Comparison of ENCODE assay signal across 19 cellular contexts in genomic region chr5:128684951-128685350, GRCh38.
DNase-seq lines count a peak whose midpoint lies in the region; ATAC-seq, FAIRE-seq and TF ChIP-seq lines count a peak whose summit lies in the region.
"Had no signal": no experiment of that assay in that cellular context is flagged by ENCODE, and none has a peak within 500 bp of the region (broad histone marks: within the 10 kb centered on the region; RNA-seq: fewer than 3 reads in every experiment).

No MANE protein-coding gene starts in this region.

- intact Hi-C loops in endothelial cell of umbilical vein (cut with micrococcal nuclease) = no loop called here

- no peaks in the 10 kb centered on the region for H3K79me2 ChIP-seq in endothelial cell of umbilical vein (ENCODE audit: control insufficient read depth, insufficient read depth, low read length)

- H3K27ac Mint-ChIP-seq in mesothelial cell of epicardium = peak overlapping the region; percentile 86
- H3K27ac Mint-ChIP-seq: HFFc6 had no signal

- H2AFZ ChIP-seq in endothelial cell of umbilical vein (ENCODE audit: low read depth, low read length) = no peak overlapping the region

- FAIRE-seq in endothelial cell of umbilical vein (lab: Jason Lieb, UNC) = no peak
- FAIRE-seq: GM12892, H54 had no signal

- dilution Hi-C loops in endothelial cell of umbilical vein (cut with MboI; ENCODE audit: extremely low pct_ligation_motif_present, low sequenced_read_pairs) = no loop called here

- no peaks in the 10 kb centered on the region for H3K36me3 ChIP-seq in endothelial cell of umbilical vein (ENCODE audit: control insufficient read depth in 2 of 2, extremely low read depth in 1 of 2, insufficient read depth in 2 of 2, low read length in 2 of 2)

- H3K4me1 ChIP-seq in endothelial cell of umbilical vein (ENCODE audit: control insufficient read depth, extremely low read depth, insufficient read depth, low read length) = no peaks in the 10 kb centered on the region

- no peak for TF ChIP-seq CTCF in endothelial cell of umbilical vein (IDR thresholded peaks at IDR 0.05; ENCODE audit: extremely low read depth in 1 of 2, insufficient read depth in 1 of 2, low read depth in 1 of 2, low read length in 2 of 2)
- TF ChIP-seq CTCF in mesothelial cell of epicardium (IDR thresholded peaks at IDR 0.05; ENCODE audit: unreplicated experiment) = no peak
- no peak for TF ChIP-seq CTCF in GM10248 (IDR thresholded peaks at IDR 0.05; ENCODE audit: control extremely low read depth, extremely low read depth, low read depth, missing control alignments)

- H3K27ac ChIP-seq in endothelial cell of umbilical vein (ENCODE audit: insufficient read depth, low read depth, low read length) = no peak overlapping the region
- H3K27ac ChIP-seq: C4-2B, RWPE1 had no signal

- no peak overlapping the region for H3K4me3 ChIP-seq in endothelial cell of umbilical vein (replicated peaks in 1 of 3; ENCODE audit: insufficient read depth in 1 of 3, low read depth in 1 of 3, low read length in 3 of 3)

- H3K9ac ChIP-seq in endothelial cell of umbilical vein (replicated peaks; ENCODE audit: extremely low read depth, insufficient read depth, low read length) = no peak overlapping the region

- ATAC-seq in GM21529 (IDR thresholded peaks at IDR 0.05; ENCODE audit: unreplicated experiment) = no peak

- DNase-seq in EH (ENCODE audit: low read depth) (peak; percentile 53), amniotic stem cell (lab: John Stamatoyannopoulos, UW) (peak; percentile 42), endothelial cell of umbilical vein (ENCODE audit: low read depth, low spot score) (peak; percentile 25), mesothelial cell of epicardium (ENCODE audit: low spot score in 2 of 2, unreplicated experiment in 2 of 2) (no peak), GM10248 (ENCODE audit: extremely low spot score) (no peak), NAMALWA (ENCODE audit: low spot score) (no peak), NCI-H69 (lab: John Stamatoyannopoulos, UW) (no peak)
- DNase-seq: DND-41; GDM1; HFFc6; Kasumi-1; NCI-H187 treated with DMSO at 0.1 percent for 48 hours; NK-92 treated with Interleukin-12 subunit alpha and Interleukin-12 subunit beta, amount 100 ng/mL, for 24 hours; OCI-M1 had no signal

- peaks cover 61% of the 10 kb centered on the region for H3K4me1 Mint-ChIP-seq in mesothelial cell of epicardium

- POLR2A ChIA-PET in endothelial cell of umbilical vein (lab: Charles Lee) = no interaction called here
- POLR2A ChIA-PET in GM10248 (lab: Yijun Ruan, JAX) = no interaction called here

- no peak overlapping the region for H3K4me3 Mint-ChIP-seq in mesothelial cell of epicardium
- H3K4me3 Mint-ChIP-seq: HFFc6 had no signal

- no peaks in the 10 kb centered on the region for H3K9me1 ChIP-seq in endothelial cell of umbilical vein (replicated peaks; ENCODE audit: control insufficient read depth, extremely low read depth, insufficient read depth, low read length)

- CTCF ChIA-PET in endothelial cell of umbilical vein (lab: Charles Lee) = interaction anchor here (3.0 kb wide), 1 partner anchor 10 kb away, joined by 16 read pairs; no protein-coding TSS in a partner anchor
- CTCF ChIA-PET in GM10248 (lab: Yijun Ruan, JAX) = no interaction called here

- no peaks in the 10 kb centered on the region for H3K27me3 Mint-ChIP-seq in mesothelial cell of epicardium (ENCODE audit: low read depth)

- H3K36me3 Mint-ChIP-seq in mesothelial cell of epicardium = no peaks in the 10 kb centered on the region

- BruUV-seq in endothelial cell of umbilical vein (replicated peaks; lab: Mats Ljungman, UMichigan) = no TSS peak

- peaks cover 4% of the 10 kb centered on the region for H3K9me3 Mint-ChIP-seq in mesothelial cell of epicardium
- H3K9me3 Mint-ChIP-seq: HFFc6 had no signal

- H3K9me3 ChIP-seq in endothelial cell of umbilical vein (replicated peaks; ENCODE audit: control insufficient read depth, insufficient read depth, low read length) = no peaks in the 10 kb centered on the region

- H3K4me2 ChIP-seq in endothelial cell of umbilical vein (ENCODE audit: insufficient read depth, low read length) = no peak overlapping the region

- TF ChIP-seq POLR2A in endothelial cell of umbilical vein (IDR thresholded peaks at IDR 0.05; ENCODE audit: low read depth, low read length) = no peak

- H3K27me3 ChIP-seq in endothelial cell of umbilical vein (ENCODE audit: control insufficient read depth in 2 of 2, insufficient read depth in 2 of 2, low read length in 2 of 2) = no peaks in the 10 kb centered on the region

- no peaks in the 10 kb centered on the region for H4K20me1 ChIP-seq in endothelial cell of umbilical vein (replicated peaks; ENCODE audit: control insufficient read depth, extremely low read depth, insufficient read depth, low read length)

TF ChIP-seq in endothelial cell of umbilical vein, 7 proteins besides CTCF, POLR2A, EP300 and RAD21:
- TF ChIP-seq MAX (IDR thresholded peaks at IDR 0.05; ENCODE audit: insufficient read depth, insufficient read length) (no peak), FOS (IDR thresholded peaks at IDR 0.05; ENCODE audit: borderline replicate concordance, insufficient read depth, low read length) (no peak), JUN (IDR thresholded peaks at IDR 0.05; ENCODE audit: borderline replicate concordance, insufficient read depth, insufficient read length, low read depth) (no peak), EZH2 (IDR thresholded peaks at IDR 0.05; ENCODE audit: borderline replicate concordance, low read depth, low read length, severe bottlenecking) (no peak), MYC (IDR thresholded peaks at IDR 0.05; ENCODE audit: low read depth, low read length) (no peak), GATA2 (IDR thresholded peaks at IDR 0.05; ENCODE audit: insufficient read depth, insufficient read length, low read depth, low read length) (no peak), POLR2AphosphoS5 (IDR thresholded peaks at IDR 0.05; ENCODE audit: insufficient read depth, low read depth, low read length) (no peak)

Comparison
In these comparisons a context has a peak if more than half of its experiments do, and no peak if none do; other contexts are left out.
1. DNase-seq: peak in EH (single experiment), amniotic stem cell (single experiment) and endothelial cell of umbilical vein (single experiment); none in mesothelial cell of epicardium (0 of 2), GM10248 (single experiment), NAMALWA (single experiment) and NCI-H69 (single experiment).